16 cellular contexts compared by ENCODE assay signal in genomic region chr1:67711850-67712202, GRCh38. TPM values are rescaled to one million over a fixed set of nuclear protein-coding genes. Genes with fewer than 3 reads are reported as not detected.
DNase-seq lines count a peak whose midpoint lies in the region; ATAC-seq and TF ChIP-seq lines count a peak whose summit lies in the region.
"Had no signal": no experiment of that assay in that cellular context is flagged by ENCODE, and none has a peak within 500 bp of the region (broad histone marks: within the 10 kb centered on the region; RNA-seq: fewer than 3 reads in every experiment).

No MANE protein-coding gene starts in this region.

- H4K20me1 ChIP-seq in IMR-90 (ENCODE audit: insufficient read depth, low read length), result peaks cover 16% of the 10 kb centered on the region; the same call in 1 of the 2 replicates

- no peak overlapping the region for H3K4me2 ChIP-seq in IMR-90 (ENCODE audit: low read depth, low read length)

- TF ChIP-seq CTCF in IMR-90 (conservative IDR thresholded peaks at IDR 0.05; ENCODE audit: low read depth, low read length) (no peak), ascending aorta (IDR thresholded peaks at IDR 0.05) (no peak), transverse colon (IDR thresholded peaks at IDR 0.05) (no peak), gastroesophageal sphincter (IDR thresholded peaks at IDR 0.05) (no peak)

- no TSS peak for BruUV-seq in IMR-90 (replicated peaks; lab: Mats Ljungman, UMichigan)

- H3K23ac ChIP-seq in IMR-90 (ENCODE audit: low read depth, low read length), result no peak overlapping the region

- H3K27ac ChIP-seq in IMR-90 (ENCODE audit: insufficient read depth, low read length), result no peak overlapping the region
- peak overlapping the region; percentile 67 to 80 for H3K27ac ChIP-seq in ascending aorta
- peak overlapping the region; percentile 74 to 81 (median 78) for H3K27ac ChIP-seq in transverse colon
- H3K27ac ChIP-seq in gastroesophageal sphincter, result no peak overlapping the region
- H3K27ac ChIP-seq: left lung, SJSA1, upper lobe of left lung had no signal

- no peak for TF ChIP-seq RAD21 in IMR-90 (IDR thresholded peaks at IDR 0.05; ENCODE audit: low read length)

- H2BK20ac ChIP-seq in IMR-90 (ENCODE audit: low read depth, low read length), result no peak overlapping the region

- no peak overlapping the region for H4K8ac ChIP-seq in IMR-90 (ENCODE audit: low read depth in 2 of 2, low read length in 2 of 2)

- ATAC-seq in IMR-90 (ENCODE audit: low read depth), result no peak; the same call in 1 of the 2 replicates
- no peak for ATAC-seq in HG03378 (IDR thresholded peaks at IDR 0.05; ENCODE audit: unreplicated experiment)
- ATAC-seq in gastroesophageal sphincter, result no peak
- ATAC-seq: activated CD8-positive, alpha-beta memory T cell treated with anti-CD3 and anti-CD28 coated beads, Interleukin-2, amount 10 ng/mL, durations not matched to agents 7 days and 5 days; left lung had no signal

- H3K9me3 ChIP-seq in IMR-90 (ENCODE audit: control insufficient read depth, insufficient read depth, low read length) (no peaks in the 10 kb centered on the region), ascending aorta (no peaks in the 10 kb centered on the region), transverse colon (no peaks in the 10 kb centered on the region), gastroesophageal sphincter (no peaks in the 10 kb centered on the region)
- H3K9me3 ChIP-seq: left lung, SJSA1, upper lobe of left lung had no signal

- H3K14ac ChIP-seq in IMR-90 (replicated peaks; ENCODE audit: low read depth, low read length), result 0 out of 2 replicates have a peak overlapping the region, but pooled peaks have one; percentile 10

- dilution Hi-C loops in IMR-90 (cut with HindIII; ENCODE audit: low sequenced_read_pairs, unreplicated experiment), result no loop called here

- intact Hi-C loops in IMR-90 (cut with micrococcal nuclease) (no loop called here), ascending aorta (cut with DNase I) (no loop called here), transverse colon (cut with DNase I; ENCODE audit: low total_unique reads) (no loop called here)

- H3K36me3 ChIP-seq in IMR-90 (ENCODE audit: control insufficient read depth, insufficient read depth, low read length), result peaks cover 8% of the 10 kb centered on the region
- no peaks in the 10 kb centered on the region for H3K36me3 ChIP-seq in ascending aorta
- H3K36me3 ChIP-seq in transverse colon, result no peaks in the 10 kb centered on the region
- H3K36me3 ChIP-seq in gastroesophageal sphincter, result no peaks in the 10 kb centered on the region
- H3K36me3 ChIP-seq: left lung had no signal

- POLR2A ChIA-PET in IMR-90 (lab: Charles Lee; ENCODE audit: unreplicated experiment), result no interaction called here

- H3K4ac ChIP-seq in IMR-90 (ENCODE audit: low read depth, low read length), result no peak overlapping the region

- no peak overlapping the region for H3K56ac ChIP-seq in IMR-90 (ENCODE audit: extremely low read depth, insufficient read depth, low read length)

- H3K4me1 ChIP-seq in IMR-90 (ENCODE audit: control insufficient read depth, insufficient read depth, low read length) (peaks cover 40% of the 10 kb centered on the region), ascending aorta (peaks cover 28 to 80% of the 10 kb centered on the region in 2 donors), transverse colon (peaks cover 18 to 82% (median 51%) of the 10 kb centered on the region in 4 donors), gastroesophageal sphincter (peaks cover 6 to 81% (median 8%) of the 10 kb centered on the region in 3 donors)

- H2BK15ac ChIP-seq in IMR-90 (ENCODE audit: low read depth, low read length), result no peak overlapping the region

- TF ChIP-seq EP300 in transverse colon (IDR thresholded peaks at IDR 0.05; ENCODE audit: low read depth) (no peak), gastroesophageal sphincter (IDR thresholded peaks at IDR 0.05) (no peak)

- H2AFZ ChIP-seq in IMR-90 (replicated peaks; ENCODE audit: low read length, poor library complexity), result no peak overlapping the region

- H3K9ac ChIP-seq in IMR-90 (ENCODE audit: low read depth, low read length), result no peak overlapping the region

- no peak overlapping the region for H2BK120ac ChIP-seq in IMR-90 (ENCODE audit: low read depth, low read length)

- no peak for TF ChIP-seq POLR2A in IMR-90 (IDR thresholded peaks at IDR 0.05; ENCODE audit: low read depth, low read length)
- TF ChIP-seq POLR2A in transverse colon (IDR thresholded peaks at IDR 0.05), result no peak
- no peak for TF ChIP-seq POLR2A in gastroesophageal sphincter (IDR thresholded peaks at IDR 0.05)

- no peak overlapping the region for H2AK9ac ChIP-seq in IMR-90 (replicated peaks; ENCODE audit: low read depth, low read length, poor library complexity)

- no CpG with 5 or more reads among the region's 2 CpGs for WGBS in IMR-90 (ENCODE audit: extremely low coverage in 2 of 2, insufficient read length in 1 of 2), 2 experiments
- WGBS in transverse colon (ENCODE audit: low coverage in 1 of 2), 2 donors, result 21 to 25% methylated on average over 2 of the region's 2 CpGs
- WGBS in gastroesophageal sphincter (ENCODE audit: low coverage in 1 of 2), 2 donors, result 45% methylated on average over 2 of the region's 2 CpGs; no CpG with 5 or more reads in 1 of the 2 donors

- no peak overlapping the region for H2BK5ac ChIP-seq in IMR-90 (ENCODE audit: low read depth, low read length, poor library complexity, severe bottlenecking)

- 0 out of 2 replicates have a peak overlapping the region, but pooled peaks have one; percentile 12 for H3K18ac ChIP-seq in IMR-90 (ENCODE audit: low read depth, low read length)

- peaks cover 33% of the 10 kb centered on the region for H3K9me1 ChIP-seq in IMR-90 (ENCODE audit: insufficient read depth, low read length)

- H3K27me3 ChIP-seq in IMR-90 (ENCODE audit: control insufficient read depth, insufficient read depth, low read length) (no peaks in the 10 kb centered on the region), ascending aorta (no peaks in the 10 kb centered on the region), transverse colon (no peaks in the 10 kb centered on the region), gastroesophageal sphincter (no peaks in the 10 kb centered on the region)
- H3K27me3 ChIP-seq: left lung, SJSA1, upper lobe of left lung had no signal

- peaks cover 33 to 89% of the 10 kb centered on the region in 2 experiments for H3K79me1 ChIP-seq in IMR-90 (ENCODE audit: low read depth in 1 of 2, low read length in 2 of 2)

- H3K4me3 ChIP-seq in IMR-90 (ENCODE audit: insufficient read depth, low read depth, low read length), result no peak overlapping the region
- H3K4me3 ChIP-seq in ascending aorta, result no peak overlapping the region
- H3K4me3 ChIP-seq in transverse colon, result no peak overlapping the region
- no peak overlapping the region for H3K4me3 ChIP-seq in gastroesophageal sphincter
- H3K4me3 ChIP-seq: left lung, SJSA1, upper lobe of left lung had no signal

- DNase-seq in NCI-H510A treated with DMSO at 0.1 percent for 48 hours (lab: John Stamatoyannopoulos, UW) (peak; percentile 78), NCI-H510A (lab: John Stamatoyannopoulos, UW) (no peak), IMR-90 (no peak), ascending aorta (ENCODE audit: low spot score in 2 of 2) (no peak), transverse colon (no peak), NOMO-1 treated with dmso at 0.1 percent for 144 hours (lab: John Stamatoyannopoulos, UW; ENCODE audit: unreplicated experiment) (no peak)
- DNase-seq: activated CD8-positive, alpha-beta memory T cell treated with anti-CD3 and anti-CD28 coated beads, Interleukin-2, amount 10 ng/mL, durations not matched to agents 7 days and 5 days; activated naive CD4-positive, alpha-beta T cell treated with anti-CD3 and anti-CD28 coated beads for 36 hours; DMS153; left lung; NCI-H524 treated with DMSO at 0.1 percent for 48 hours; stimulated activated CD4-positive, alpha-beta T cell treated with anti-CD3 and anti-CD28 coated beads, Interleukin-12 subunit alpha, Interleukin-12 subunit beta, amount 100 ng/mL, for 4 hours; upper lobe of left lung had no signal

- no peak overlapping the region for H2AK5ac ChIP-seq in IMR-90 (ENCODE audit: low read depth, low read length)

- CTCF ChIA-PET in IMR-90 (lab: Yijun Ruan, JAX), result interaction anchor here (2.6 kb wide), 1 partner anchor 48 kb away, joined by 7 read pairs; no protein-coding TSS in a partner anchor

- no peak overlapping the region for H4K5ac ChIP-seq in IMR-90 (ENCODE audit: low read depth, low read length)

- H4K91ac ChIP-seq in IMR-90 (ENCODE audit: insufficient read depth, low read depth, low read length), result no peak overlapping the region

- in situ Hi-C loops in IMR-90 (cut with MboI; ENCODE audit: low sequenced_read_pairs) (no loop called here), transverse colon (cut with MboI; ENCODE audit: low pct_ligation_motif_present in 1 of 4, low pct_unique_long_range_greater_than_20kb in 1 of 4, low sequenced_read_pairs in 3 of 4) (no loop called here)

TF ChIP-seq in IMR-90, 13 proteins besides CTCF, POLR2A, EP300 and RAD21:
- no peak for TF ChIP-seq RCOR1 (IDR thresholded peaks at IDR 0.05; ENCODE audit: insufficient replicate concordance, low read length)
- no peak for TF ChIP-seq SMC3 (IDR thresholded peaks at IDR 0.05; ENCODE audit: low read depth, low read length)
- TF ChIP-seq RFX5 (IDR thresholded peaks at IDR 0.05; ENCODE audit: low read depth, low read length), result no peak
TF ChIP-seq in IMR-90: peak in this region for 0.

RNA-seq across cellular contexts. Expression of gene GADD45A, which starts 26.8 kb away (rescaled TPM):
- total RNA-seq in IMR-90 (2012; rRNA removed), result 10.9 and 16.7 TPM in 2 replicates
- polyA plus RNA-seq in IMR-90 (2012; rRNA removed), result 114 and 129 TPM in 2 replicates
- polyA plus RNA-seq in IMR-90 (2012; cell fraction: cytosol; rRNA removed), result 128 and 171 TPM in 2 replicates
- 210 and 388 TPM in 2 replicates for polyA plus RNA-seq in IMR-90 (2012; cell fraction: nucleus; rRNA removed; ENCODE audit: low replicate concordance)
- 111 TPM for total RNA-seq in ascending aorta
- total RNA-seq in transverse colon, result 10 to 100 TPM in 3 of 4 donors, 1 to 10 TPM in 1; 2.0 to 79.7 (median 69.9) TPM
- 10 to 100 TPM; 58.7 to 69.9 (median 65.6) TPM for total RNA-seq in gastroesophageal sphincter

Comparison
In these comparisons a context has a peak if more than half of its experiments do, and no peak if none do; other contexts are left out.
1. H3K27ac ChIP-seq: peak in ascending aorta (2 of 2) and transverse colon (4 of 4); none in IMR-90 (single experiment) and gastroesophageal sphincter (0 of 4).